7 cellular contexts compared by ENCODE assay signal in the genomic region with DNA sequence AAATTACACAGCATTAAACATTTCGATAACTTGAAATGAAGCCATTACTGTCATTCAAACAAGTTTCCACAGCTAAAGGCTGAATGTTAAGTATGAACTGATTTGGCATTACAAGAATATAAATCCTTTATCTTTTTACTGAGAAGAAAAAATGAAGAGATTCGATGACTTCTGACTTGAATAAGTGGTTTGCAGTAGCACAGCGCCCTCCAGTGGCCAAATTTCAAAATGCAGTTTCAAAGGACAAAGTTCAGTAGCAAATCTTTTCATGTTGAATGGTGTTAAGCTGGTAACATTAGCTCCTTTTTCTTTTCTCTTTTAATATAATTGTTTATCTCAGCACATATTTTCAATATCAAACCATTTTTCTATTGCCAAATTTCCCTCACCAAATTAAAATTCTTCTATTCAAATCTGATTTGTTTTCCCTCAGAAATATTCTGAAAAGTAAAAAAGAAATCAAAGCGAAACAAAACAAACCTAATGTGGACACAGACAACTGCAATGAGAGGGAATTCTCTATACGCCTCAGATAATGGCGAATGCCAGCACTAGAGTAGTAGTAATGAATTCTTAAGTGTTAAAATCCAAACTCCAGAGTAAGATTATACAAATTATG.
DNase-seq lines count a peak whose midpoint lies in the region; ATAC-seq and TF ChIP-seq lines count a peak whose summit lies in the region.

No MANE protein-coding gene starts in this region.

- no peaks in the 10 kb centered on the region for H3K27me3 Mint-ChIP-seq in central memory CD8-positive, alpha-beta T cell

- H3K9me3 Mint-ChIP-seq in central memory CD8-positive, alpha-beta T cell: no peaks in the 10 kb centered on the region

- ATAC-seq in central memory CD8-positive, alpha-beta T cell (replicated peaks; ENCODE audit: extremely low read depth, poor library complexity, severe bottlenecking): peak; percentile 32
- ATAC-seq in left colon (peak; percentile 62), HG02642 (IDR thresholded peaks at IDR 0.05; ENCODE audit: poor library complexity, unreplicated experiment) (no peak)

- H3K4me3 Mint-ChIP-seq in central memory CD8-positive, alpha-beta T cell: no peak overlapping the region

- DNase-seq in GM12865 (ENCODE audit: low read depth) (peak; percentile 88), NCI-H2081 treated with DMSO at 0.1 percent for 48 hours (lab: John Stamatoyannopoulos, UW) (peak; percentile 17), left colon (peak; percentile 42 to 77)
- DNase-seq in central memory CD8-positive, alpha-beta T cell (ENCODE audit: low spot score in 2 of 2): peak; percentile 64 to 78
- peak; percentile 72 for DNase-seq in stimulated activated CD4-positive, alpha-beta T cell treated with anti-CD3 and anti-CD28 coated beads, Interleukin-4, amount 100 ng/mL, for 1 hour

- peaks cover 12% of the 10 kb centered on the region for H3K4me1 Mint-ChIP-seq in central memory CD8-positive, alpha-beta T cell

- intact Hi-C loops in left colon (cut with DNase I, micrococcal nuclease): loop anchor here in 1 of 2 donors (10.0 kb wide), 1 partner anchor 779 kb away; no protein-coding TSS in a partner anchor

- peak; percentile 66 for TF ChIP-seq CTCF in GM12865 (IDR thresholded peaks at IDR 0.05; ENCODE audit: insufficient read depth, low read depth, low read length, missing control alignments)
- peak; percentile 61 for TF ChIP-seq CTCF in WI38 (IDR thresholded peaks at IDR 0.05; ENCODE audit: low read depth, low read length)

- no peak overlapping the region for H3K27ac Mint-ChIP-seq in central memory CD8-positive, alpha-beta T cell (ENCODE audit: low read depth)

- H3K4me3 ChIP-seq in GM12865 (ENCODE audit: low read depth, low read length) (no peak overlapping the region), WI38 (ENCODE audit: low read depth, low read length) (no peak overlapping the region)

- H3K36me3 Mint-ChIP-seq in central memory CD8-positive, alpha-beta T cell (ENCODE audit: insufficient read depth): peaks cover 7% of the 10 kb centered on the region

Comparison
In these comparisons a context has a peak if more than half of its experiments do, and no peak if none do; other contexts are left out.
1. DNase-seq: peak in every context shown above with its lines; median percentile 88 in GM12865; 72 in stimulated activated CD4-positive, alpha-beta T cell treated with anti-CD3 and anti-CD28 coated beads, Interleukin-4, amount 100 ng/mL, for 1 hour; 71 in central memory CD8-positive, alpha-beta T cell; 60 in left colon; 17 in NCI-H2081 treated with DMSO at 0.1 percent for 48 hours.